ENCODE assay signal across 28 cellular contexts in genomic region chr6:17829905-17830304, GRCh38.
"Had no signal": no experiment of that assay in that cellular context is flagged by ENCODE, and none has a peak within 500 bp of the region (broad histone marks: within the 10 kb centered on the region; RNA-seq: fewer than 3 reads in every experiment).

No MANE protein-coding gene starts in this region.

- H3K79me2 ChIP-seq: parathyroid adenoma had no signal

- DNase-seq: occipital lobe; ovary; posterior cingulate gyrus; psoas muscle; right cardiac atrium; right lobe of liver; sigmoid colon; small intestine; stimulated activated CD4-positive, alpha-beta T cell treated with anti-CD3 and anti-CD28 coated beads, Interleukin-15, amount 100 ng/mL, for 24 hours; stimulated activated CD4-positive, alpha-beta T cell treated with anti-CD3 and anti-CD28 coated beads, Interleukin-2, amount 100 ng/mL, for 24 hours; stimulated activated CD4-positive, alpha-beta T cell treated with anti-CD3 and anti-CD28 coated beads, Interleukin-2, amount 100 ng/mL, for 48 hours; stimulated activated CD4-positive, alpha-beta T cell treated with anti-CD3 and anti-CD28 coated beads, Interleukin-4, amount 100 ng/mL, for 24 hours; stimulated activated naive B cell treated with anti-CD40 and anti-IgM and Interleukin-4, amounts not matched to agents 10 μg/mL and 1 μg/mL and 100 μg/mL, for 72 hours; stimulated activated naive CD4-positive, alpha-beta T cell treated with Interleukin-2 at 50 U/mL for 16 hours; stomach; thyroid gland; trophoblast cell; upper lobe of left lung had no signal

- H3K9ac ChIP-seq: neural progenitor cell, parathyroid adenoma had no signal

- H3K9me3 ChIP-seq: ovary, psoas muscle, right lobe of liver, sigmoid colon, stomach, thoracic aorta, thyroid gland, tibial nerve, upper lobe of left lung, vagina had no signal

- H3K4me1 ChIP-seq: neural progenitor cell, parathyroid adenoma, psoas muscle, right lobe of liver, stomach, tibial nerve, vagina had no signal

- H3K36me3 ChIP-seq: neural progenitor cell, ovary had no signal

- H3K4me3 Mint-ChIP-seq: nephron; neural progenitor cell; stimulated activated effector memory CD8-positive, alpha-beta T cell treated with anti-CD3 and anti-CD28 coated beads, Interleukin-12 subunit alpha, Interleukin-12 subunit beta, amount 100 ng/mL, for 72 hours; stimulated activated naive B cell treated with anti-CD40 and anti-IgM and Interleukin-4, amounts not matched to agents 10 μg/mL and 1 μg/mL and 100 μg/mL, for 72 hours; stimulated activated naive CD8-positive, alpha-beta T cell treated with anti-CD3 and anti-CD28 coated beads, Interleukin-15, Interleukin-2, amounts not matched to agents 100 ng/mL and 50 ng/mL, for 24 hours had no signal

- ATAC-seq: psoas muscle; right lobe of liver; stimulated activated effector memory CD8-positive, alpha-beta T cell treated with anti-CD3 and anti-CD28 coated beads, Interleukin-12 subunit alpha, Interleukin-12 subunit beta, amount 100 ng/mL, for 72 hours; stimulated activated naive B cell treated with anti-CD40 and anti-IgM and Interleukin-4, amounts not matched to agents 10 μg/mL and 1 μg/mL and 100 μg/mL, for 72 hours had no signal

- H3K4me3 ChIP-seq: neural progenitor cell, ovary, psoas muscle, right lobe of liver, sigmoid colon, stomach, thoracic aorta, thyroid gland, tibial nerve, upper lobe of left lung, vagina had no signal

- H3K9me3 Mint-ChIP-seq: nephron; neural progenitor cell; stimulated activated effector memory CD8-positive, alpha-beta T cell treated with anti-CD3 and anti-CD28 coated beads, Interleukin-12 subunit alpha, Interleukin-12 subunit beta, amount 100 ng/mL, for 72 hours; stimulated activated naive B cell treated with anti-CD40 and anti-IgM and Interleukin-4, amounts not matched to agents 10 μg/mL and 1 μg/mL and 100 μg/mL, for 72 hours; stimulated activated naive CD8-positive, alpha-beta T cell treated with anti-CD3 and anti-CD28 coated beads, Interleukin-15, Interleukin-2, amounts not matched to agents 100 ng/mL and 50 ng/mL, for 24 hours had no signal

- H3K36me3 Mint-ChIP-seq: stimulated activated effector memory CD8-positive, alpha-beta T cell treated with anti-CD3 and anti-CD28 coated beads, Interleukin-12 subunit alpha, Interleukin-12 subunit beta, amount 100 ng/mL, for 72 hours had no signal

- H3K27me3 ChIP-seq: neural progenitor cell, ovary, right lobe of liver, sigmoid colon, stomach, thyroid gland, tibial nerve, upper lobe of left lung, vagina had no signal

- H3K27me3 Mint-ChIP-seq: progenitor cell of endocrine pancreas; stimulated activated naive B cell treated with anti-CD40 and anti-IgM and Interleukin-4, amounts not matched to agents 10 μg/mL and 1 μg/mL and 100 μg/mL, for 72 hours; stimulated activated naive CD8-positive, alpha-beta T cell treated with anti-CD3 and anti-CD28 coated beads, Interleukin-15, Interleukin-2, amounts not matched to agents 100 ng/mL and 50 ng/mL, for 24 hours had no signal

- H3K4me1 Mint-ChIP-seq: nephron; neural progenitor cell; stimulated activated effector memory CD8-positive, alpha-beta T cell treated with anti-CD3 and anti-CD28 coated beads, Interleukin-12 subunit alpha, Interleukin-12 subunit beta, amount 100 ng/mL, for 72 hours; stimulated activated naive B cell treated with anti-CD40 and anti-IgM and Interleukin-4, amounts not matched to agents 10 μg/mL and 1 μg/mL and 100 μg/mL, for 72 hours had no signal

- FAIRE-seq: small intestine, urothelium cell line had no signal

- H3K4me2 ChIP-seq: neural progenitor cell had no signal

- H3K27ac ChIP-seq: neural progenitor cell, ovary, parathyroid adenoma, psoas muscle, right lobe of liver, sigmoid colon, stomach, thoracic aorta, thyroid gland, tibial nerve, vagina had no signal

- H3K27ac Mint-ChIP-seq: nephron; progenitor cell of endocrine pancreas; stimulated activated effector memory CD8-positive, alpha-beta T cell treated with anti-CD3 and anti-CD28 coated beads, Interleukin-12 subunit alpha, Interleukin-12 subunit beta, amount 100 ng/mL, for 72 hours; stimulated activated naive B cell treated with anti-CD40 and anti-IgM and Interleukin-4, amounts not matched to agents 10 μg/mL and 1 μg/mL and 100 μg/mL, for 72 hours; stimulated activated naive CD8-positive, alpha-beta T cell treated with anti-CD3 and anti-CD28 coated beads, Interleukin-15, Interleukin-2, amounts not matched to agents 100 ng/mL and 50 ng/mL, for 24 hours had no signal

- H2AFZ ChIP-seq: neural progenitor cell, parathyroid adenoma had no signal
